ENCODE assay signal across 15 cellular contexts in genomic region chr21:41567901-41568510, GRCh38.
DNase-seq lines count a peak whose midpoint lies in the region; ATAC-seq and TF ChIP-seq lines count a peak whose summit lies in the region.
"Had no signal": no experiment of that assay in that cellular context is flagged by ENCODE, and none has a peak within 500 bp of the region (broad histone marks: within the 10 kb centered on the region; RNA-seq: fewer than 3 reads in every experiment).

No MANE protein-coding gene starts in this region.

- peaks cover 3% of the 10 kb centered on the region for H3K9me3 Mint-ChIP-seq in stimulated activated effector memory CD8-positive, alpha-beta T cell treated with anti-CD3 and anti-CD28 coated beads, Interleukin-12 subunit alpha, Interleukin-12 subunit beta, amount 100 ng/mL, for 72 hours

- DNase-seq in RPMI8226 (peak; percentile 36), esophagus muscularis mucosa (ENCODE audit: extremely low spot score) (peak; percentile 62), Karpas-422 (no peak), DMS 273 treated with DMSO at 0.1 percent for 48 hours (lab: John Stamatoyannopoulos, UW) (no peak)
- no peak for DNase-seq in stimulated activated effector memory CD8-positive, alpha-beta T cell treated with anti-CD3 and anti-CD28 coated beads, Interleukin-12 subunit alpha, Interleukin-12 subunit beta, amount 100 ng/mL, for 72 hours (ENCODE audit: low spot score in 2 of 2)
- DNase-seq: 8988T; CD4-positive, CD25-positive, alpha-beta regulatory T cell; CD8-positive, alpha-beta memory T cell; COR-L47; HCEC 1CT had no signal

- H3K36me3 ChIP-seq in esophagus muscularis mucosa (no peaks in the 10 kb centered on the region), Karpas-422 (ENCODE audit: insufficient read depth, low read length) (no peaks in the 10 kb centered on the region)
- H3K36me3 ChIP-seq: BLaER1 treated with 17β-estradiol and CSF1 and Interleukin-3, amounts not matched to agents 10 nM and 100 nM had no signal

- peaks cover 28% of the 10 kb centered on the region for H3K4me1 Mint-ChIP-seq in stimulated activated effector memory CD8-positive, alpha-beta T cell treated with anti-CD3 and anti-CD28 coated beads, Interleukin-12 subunit alpha, Interleukin-12 subunit beta, amount 100 ng/mL, for 72 hours
- H3K4me1 Mint-ChIP-seq: GM23338 had no signal

- intact Hi-C loops in esophagus muscularis mucosa (cut with DNase I), result no loop called here

- H3K4me1 ChIP-seq in esophagus muscularis mucosa (no peaks in the 10 kb centered on the region), Karpas-422 (ENCODE audit: low read length) (no peaks in the 10 kb centered on the region)

- no peaks in the 10 kb centered on the region for H3K79me2 ChIP-seq in Karpas-422 (ENCODE audit: low read length)

- no peaks in the 10 kb centered on the region for H4K20me1 ChIP-seq in Karpas-422 (ENCODE audit: insufficient read depth, low read depth, low read length)
- H4K20me1 ChIP-seq: BLaER1 treated with 17β-estradiol and CSF1 and Interleukin-3, amounts not matched to agents 10 nM and 100 nM had no signal

- ATAC-seq in stimulated activated effector memory CD8-positive, alpha-beta T cell treated with anti-CD3 and anti-CD28 coated beads, Interleukin-12 subunit alpha, Interleukin-12 subunit beta, amount 100 ng/mL, for 72 hours, result no peak
- no peak for ATAC-seq in GM18867 (IDR thresholded peaks at IDR 0.05; ENCODE audit: unreplicated experiment)
- ATAC-seq: GM23338 had no signal

- no peak for TF ChIP-seq CTCF in C4-2B (conservative IDR thresholded peaks at IDR 0.05)
- TF ChIP-seq CTCF in esophagus muscularis mucosa (IDR thresholded peaks at IDR 0.05), result no peak

- peak overlapping the region; percentile 58 for H3K27ac ChIP-seq in C4-2B
- H3K27ac ChIP-seq in esophagus muscularis mucosa (replicated peaks in 1 of 4), result no peak overlapping the region
- no peak overlapping the region for H3K27ac ChIP-seq in Karpas-422 (ENCODE audit: low read length)
- H3K27ac ChIP-seq: BLaER1 treated with 17β-estradiol and CSF1 and Interleukin-3, amounts not matched to agents 10 nM and 100 nM had no signal

- no peak overlapping the region for H2AFZ ChIP-seq in Karpas-422 (ENCODE audit: low read length)

- H3K9me2 ChIP-seq in Karpas-422 (replicated peaks; ENCODE audit: insufficient read depth, low read length), result no peaks in the 10 kb centered on the region

- WGBS in esophagus muscularis mucosa, result 78% methylated on average over 25 of the region's 25 CpGs

- H3K9me3 ChIP-seq in esophagus muscularis mucosa, result peaks cover 0 to 19% (median 11%) of the 10 kb centered on the region in 4 donors
- H3K9me3 ChIP-seq in Karpas-422 (ENCODE audit: low read length), result no peaks in the 10 kb centered on the region

- H3K4me3 Mint-ChIP-seq in stimulated activated effector memory CD8-positive, alpha-beta T cell treated with anti-CD3 and anti-CD28 coated beads, Interleukin-12 subunit alpha, Interleukin-12 subunit beta, amount 100 ng/mL, for 72 hours, result no peak overlapping the region
- H3K4me3 Mint-ChIP-seq: B cell; CD4-positive, CD25-positive, alpha-beta regulatory T cell; CD8-positive, alpha-beta memory T cell; GM23338 had no signal

- H3K27me3 ChIP-seq in esophagus muscularis mucosa (peaks cover 0 to 37% (median 0%) of the 10 kb centered on the region in 4 donors), Karpas-422 (ENCODE audit: low read length) (no peaks in the 10 kb centered on the region)
- H3K27me3 ChIP-seq: BLaER1 treated with 17β-estradiol and CSF1 and Interleukin-3, amounts not matched to agents 10 nM and 100 nM had no signal

- no peak overlapping the region for H3K9ac ChIP-seq in Karpas-422 (ENCODE audit: low read length)
- H3K9ac ChIP-seq: BLaER1 treated with 17β-estradiol and CSF1 and Interleukin-3, amounts not matched to agents 10 nM and 100 nM had no signal

- TF ChIP-seq EP300 in esophagus muscularis mucosa (IDR thresholded peaks at IDR 0.05), result no peak

- TF ChIP-seq POLR2A in esophagus muscularis mucosa (IDR thresholded peaks at IDR 0.05; ENCODE audit: low read depth), result no peak

- peak overlapping the region; percentile 50 for H3K27ac Mint-ChIP-seq in stimulated activated effector memory CD8-positive, alpha-beta T cell treated with anti-CD3 and anti-CD28 coated beads, Interleukin-12 subunit alpha, Interleukin-12 subunit beta, amount 100 ng/mL, for 72 hours
- H3K27ac Mint-ChIP-seq: B cell; CD4-positive, CD25-positive, alpha-beta regulatory T cell; GM23338 had no signal

- no peak overlapping the region for H3K4me2 ChIP-seq in Karpas-422 (ENCODE audit: low read depth, low read length, poor library complexity, severe bottlenecking)
- H3K4me2 ChIP-seq: BLaER1 treated with 17β-estradiol and CSF1 and Interleukin-3, amounts not matched to agents 10 nM and 100 nM; GM23338 had no signal

- no peak overlapping the region for H3K4me3 ChIP-seq in esophagus muscularis mucosa
- no peak overlapping the region for H3K4me3 ChIP-seq in Karpas-422 (ENCODE audit: low read length)
- H3K4me3 ChIP-seq: BLaER1 treated with 17β-estradiol and CSF1 and Interleukin-3, amounts not matched to agents 10 nM and 100 nM; GM23338 had no signal

- peaks cover 7% of the 10 kb centered on the region for H3K36me3 Mint-ChIP-seq in stimulated activated effector memory CD8-positive, alpha-beta T cell treated with anti-CD3 and anti-CD28 coated beads, Interleukin-12 subunit alpha, Interleukin-12 subunit beta, amount 100 ng/mL, for 72 hours

Comparison
In these comparisons a context has a peak if more than half of its experiments do, and no peak if none do; other contexts are left out.
1. DNase-seq: peak in RPMI8226 (single experiment) and esophagus muscularis mucosa (single experiment); none in stimulated activated effector memory CD8-positive, alpha-beta T cell treated with anti-CD3 and anti-CD28 coated beads, Interleukin-12 subunit alpha, Interleukin-12 subunit beta, amount 100 ng/mL, for 72 hours (0 of 2), Karpas-422 (single experiment) and DMS 273 treated with DMSO at 0.1 percent for 48 hours (single experiment).